In the genomic region with DNA sequence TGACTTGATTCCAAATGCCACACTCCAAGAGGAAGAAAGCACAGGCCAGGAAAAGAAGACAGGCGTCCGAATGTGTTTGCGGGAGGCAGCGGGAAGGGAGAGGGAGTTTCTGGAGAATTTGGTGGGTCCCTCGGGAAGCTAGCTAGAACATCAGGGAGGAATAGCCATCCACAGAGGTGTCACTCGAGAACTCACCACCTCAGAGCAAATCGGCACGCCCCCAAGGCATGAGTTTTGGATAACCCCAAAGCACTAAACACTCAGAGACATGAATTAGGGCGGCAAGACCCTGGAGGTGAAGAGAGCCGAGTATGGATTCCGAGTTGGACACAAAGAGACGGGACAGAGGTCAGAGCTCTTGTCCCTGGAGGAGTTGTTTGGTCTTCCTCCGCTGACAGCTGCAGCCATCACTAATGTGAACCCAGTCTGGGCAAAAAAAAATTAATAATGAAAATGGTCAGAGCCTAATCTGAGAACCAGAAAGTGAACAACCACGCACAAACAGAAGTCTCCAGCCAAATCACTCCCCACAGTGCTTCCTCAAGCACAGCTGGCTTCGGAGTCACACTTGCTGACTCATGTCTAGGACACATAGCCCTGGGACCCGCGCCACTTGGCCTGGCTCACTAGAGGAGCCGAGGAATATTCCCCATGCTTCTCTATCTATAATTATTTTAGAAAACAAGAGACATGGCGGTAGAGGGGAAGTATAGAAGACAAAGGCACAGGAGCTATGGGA, we compare ENCODE assay signal across 10 cellular contexts.
A peak's percentile ranks its signal among the peaks of the same experiment; 100 is the strongest.
DNase-seq lines count a peak whose midpoint lies in the region; ATAC-seq, FAIRE-seq and TF ChIP-seq lines count a peak whose summit lies in the region.
"Had no signal": no experiment of that assay in that cellular context is flagged by ENCODE, and none has a peak within 500 bp of the region (broad histone marks: within the 10 kb centered on the region; RNA-seq: fewer than 3 reads in every experiment).

No MANE protein-coding gene starts in this region.

- intact Hi-C loops in endothelial cell of umbilical vein (cut with micrococcal nuclease) (no loop called here), mucosa of descending colon (cut with DNase I, micrococcal nuclease) (no loop called here), upper lobe of right lung (cut with DNase I) (no loop called here)

- H2AFZ ChIP-seq in endothelial cell of umbilical vein (ENCODE audit: low read depth, low read length), result no peak overlapping the region

- no peak overlapping the region for H3K4me3 ChIP-seq in endothelial cell of umbilical vein (replicated peaks in 1 of 3; ENCODE audit: insufficient read depth in 1 of 3, low read depth in 1 of 3, low read length in 3 of 3)
- H3K4me3 ChIP-seq in mucosa of descending colon, result no peak overlapping the region
- no peak overlapping the region for H3K4me3 ChIP-seq in upper lobe of right lung

- no peaks in the 10 kb centered on the region for H3K36me3 ChIP-seq in endothelial cell of umbilical vein (ENCODE audit: control insufficient read depth in 2 of 2, extremely low read depth in 1 of 2, insufficient read depth in 2 of 2, low read length in 2 of 2)
- H3K36me3 ChIP-seq in mucosa of descending colon (ENCODE audit: low read depth), result no peaks in the 10 kb centered on the region
- H3K36me3 ChIP-seq in upper lobe of right lung, result no peaks in the 10 kb centered on the region

- dilution Hi-C loops in endothelial cell of umbilical vein (cut with MboI; ENCODE audit: extremely low pct_ligation_motif_present, low sequenced_read_pairs), result no loop called here

- H3K27ac ChIP-seq in endothelial cell of umbilical vein (ENCODE audit: insufficient read depth, low read depth, low read length), result peak overlapping the region; percentile 33
- peak overlapping the region; percentile 70 for H3K27ac ChIP-seq in upper lobe of right lung

- H3K4me2 ChIP-seq in endothelial cell of umbilical vein (ENCODE audit: insufficient read depth, low read length), result no peak overlapping the region

- H4K20me1 ChIP-seq in endothelial cell of umbilical vein (replicated peaks; ENCODE audit: control insufficient read depth, extremely low read depth, insufficient read depth, low read length), result no peaks in the 10 kb centered on the region

- H3K9me3 ChIP-seq in endothelial cell of umbilical vein (replicated peaks; ENCODE audit: control insufficient read depth, insufficient read depth, low read length) (no peaks in the 10 kb centered on the region), mucosa of descending colon (no peaks in the 10 kb centered on the region), upper lobe of right lung (no peaks in the 10 kb centered on the region)

- DNase-seq in NCI-H146 treated with DMSO at 0.1 percent for 48 hours (lab: John Stamatoyannopoulos, UW; ENCODE audit: unreplicated experiment) (peak; percentile 9), NCI-H146 (lab: John Stamatoyannopoulos, UW) (no peak), endothelial cell of umbilical vein (ENCODE audit: low read depth, low spot score) (peak; percentile 72), mucosa of descending colon (peak; percentile 44 to 80 (median 52)), upper lobe of right lung (no peak), hippocampal formation (lab: John Stamatoyannopoulos, UW) (no peak)
- DNase-seq: activated T-cell treated with anti-CD3 and anti-CD28 coated beads, Interleukin-2, amount 50 U/mL, for 1 hour; naive B cell had no signal

- BruUV-seq in endothelial cell of umbilical vein (replicated peaks; lab: Mats Ljungman, UMichigan), result no TSS peak

- H3K27me3 ChIP-seq in endothelial cell of umbilical vein (ENCODE audit: control insufficient read depth in 2 of 2, insufficient read depth in 2 of 2, low read length in 2 of 2) (no peaks in the 10 kb centered on the region), upper lobe of right lung (no peaks in the 10 kb centered on the region)

- no peak overlapping the region for H3K9ac ChIP-seq in endothelial cell of umbilical vein (replicated peaks; ENCODE audit: extremely low read depth, insufficient read depth, low read length)

- ATAC-seq in mucosa of descending colon (peak; percentile 75), upper lobe of right lung (peak; percentile 67), GM21528 (IDR thresholded peaks at IDR 0.05; ENCODE audit: low FRiP score, unreplicated experiment) (no peak), GM19324 (IDR thresholded peaks at IDR 0.05; ENCODE audit: low FRiP score, unreplicated experiment) (no peak)

- peaks cover 12% of the 10 kb centered on the region for H3K4me1 ChIP-seq in endothelial cell of umbilical vein (ENCODE audit: control insufficient read depth, extremely low read depth, insufficient read depth, low read length)
- H3K4me1 ChIP-seq in mucosa of descending colon (ENCODE audit: low read depth), result peaks cover 13% of the 10 kb centered on the region
- peaks cover 31% of the 10 kb centered on the region for H3K4me1 ChIP-seq in upper lobe of right lung

- TF ChIP-seq POLR2A in endothelial cell of umbilical vein (IDR thresholded peaks at IDR 0.05; ENCODE audit: low read depth, low read length), result no peak

- no peak for TF ChIP-seq CTCF in endothelial cell of umbilical vein (IDR thresholded peaks at IDR 0.05; ENCODE audit: extremely low read depth in 1 of 2, insufficient read depth in 1 of 2, low read depth in 1 of 2, low read length in 2 of 2)
- no peak for TF ChIP-seq CTCF in mucosa of descending colon (IDR thresholded peaks at IDR 0.05)
- TF ChIP-seq CTCF in upper lobe of right lung (IDR thresholded peaks at IDR 0.05), result no peak

- POLR2A ChIA-PET in endothelial cell of umbilical vein (lab: Charles Lee), result no interaction called here

- H3K79me2 ChIP-seq in endothelial cell of umbilical vein (ENCODE audit: control insufficient read depth, insufficient read depth, low read length), result peaks cover 7% of the 10 kb centered on the region

- FAIRE-seq in endothelial cell of umbilical vein (lab: Jason Lieb, UNC), result peak; percentile 83

- H3K9me1 ChIP-seq in endothelial cell of umbilical vein (replicated peaks; ENCODE audit: control insufficient read depth, extremely low read depth, insufficient read depth, low read length), result no peaks in the 10 kb centered on the region

- CTCF ChIA-PET in endothelial cell of umbilical vein (lab: Charles Lee), result interaction anchor here (0.9 to 1.8 kb wide), 8 partner anchors 8 to 106 kb away, joined by 3 to 7 read pairs (median 3); no protein-coding TSS in a partner anchor

TF ChIP-seq in endothelial cell of umbilical vein, 7 proteins besides CTCF, POLR2A, EP300 and RAD21:
- TF ChIP-seq POLR2AphosphoS5 (IDR thresholded peaks at IDR 0.05; ENCODE audit: insufficient read depth, low read depth, low read length), result peak; percentile 11
- peak; percentile 32 for TF ChIP-seq FOS (IDR thresholded peaks at IDR 0.05; ENCODE audit: borderline replicate concordance, insufficient read depth, low read length)
- TF ChIP-seq JUN (IDR thresholded peaks at IDR 0.05; ENCODE audit: borderline replicate concordance, insufficient read depth, insufficient read length, low read depth), result no peak

Comparison
In these comparisons a context has a peak if more than half of its experiments do, and no peak if none do; other contexts are left out.
1. DNase-seq: peak in NCI-H146 treated with DMSO at 0.1 percent for 48 hours (single experiment), endothelial cell of umbilical vein (single experiment) and mucosa of descending colon (3 of 3); none in NCI-H146 (single experiment), upper lobe of right lung (single experiment) and hippocampal formation (0 of 2).
2. ATAC-seq: peak in mucosa of descending colon (single experiment) and upper lobe of right lung (single experiment); none in GM21528 (single experiment) and GM19324 (single experiment).